ENCODE assay signal across 1 cellular context in the genomic region with DNA sequence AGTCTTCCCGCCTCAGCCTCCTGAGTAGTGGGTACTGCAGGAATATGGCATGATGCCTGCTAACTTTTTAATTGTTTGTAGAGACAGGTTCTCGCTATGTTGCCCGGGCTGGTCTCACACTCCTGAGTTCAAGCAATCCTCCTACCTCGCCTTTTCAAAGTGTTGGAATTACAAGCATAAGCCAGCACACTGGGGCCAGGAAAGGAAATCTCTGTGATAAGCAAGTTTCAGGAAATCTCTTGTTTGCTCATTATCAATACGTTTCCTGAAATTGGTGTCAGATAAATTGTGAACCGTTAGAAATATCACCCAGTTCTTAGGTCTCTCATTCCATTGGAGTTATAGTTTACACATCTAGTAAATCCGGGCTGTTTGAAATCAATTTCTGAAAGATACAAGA.
TF ChIP-seq lines count a peak whose summit lies in the region.

No MANE protein-coding gene starts in this region.

TF ChIP-seq in endothelial cell of umbilical vein, 7 proteins besides CTCF, POLR2A, EP300 and RAD21:
- TF ChIP-seq EZH2 (IDR thresholded peaks at IDR 0.05; ENCODE audit: borderline replicate concordance, low read depth, low read length, severe bottlenecking): no peak
- TF ChIP-seq FOS (IDR thresholded peaks at IDR 0.05; ENCODE audit: borderline replicate concordance, insufficient read depth, low read length): no peak
- TF ChIP-seq MYC (IDR thresholded peaks at IDR 0.05; ENCODE audit: low read depth, low read length): no peak
- peak; percentile 58 for TF ChIP-seq GATA2 (IDR thresholded peaks at IDR 0.05; ENCODE audit: insufficient read depth, insufficient read length, low read depth, low read length)
